ENCODE assay signal across 17 cellular contexts in the genomic region with DNA sequence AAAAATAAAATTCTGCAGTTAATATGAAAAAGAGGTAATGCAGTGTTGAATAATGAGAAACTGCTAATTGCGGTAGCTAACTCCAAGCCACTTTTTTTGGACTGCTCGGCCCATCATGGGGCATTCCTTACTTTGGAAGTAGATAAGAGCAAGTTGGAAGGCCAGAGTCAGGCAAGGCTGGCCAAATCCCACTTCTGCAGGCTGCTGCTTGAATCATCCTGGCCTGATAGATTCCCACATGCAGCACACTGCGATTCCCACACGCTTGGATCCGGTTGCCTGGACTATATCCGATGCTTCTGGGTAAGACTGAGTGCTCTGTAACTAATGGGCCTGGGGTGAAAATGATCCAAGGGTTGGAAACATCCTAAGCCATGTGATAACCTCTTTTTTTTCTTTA. TPM values are rescaled to one million over a fixed set of nuclear protein-coding genes. Genes with fewer than 3 reads are reported as not detected.
DNase-seq lines count a peak whose midpoint lies in the region; ATAC-seq and TF ChIP-seq lines count a peak whose summit lies in the region.
"Had no signal": no experiment of that assay in that cellular context is flagged by ENCODE, and none has a peak within 500 bp of the region (broad histone marks: within the 10 kb centered on the region; RNA-seq: fewer than 3 reads in every experiment).

No MANE protein-coding gene starts in this region.

- TF ChIP-seq CTCF in right atrium auricular region (IDR thresholded peaks at IDR 0.05) (no peak), cardiac muscle cell (IDR thresholded peaks at IDR 0.05; ENCODE audit: low read depth, low read length) (no peak)

- H3K27ac ChIP-seq in right atrium auricular region = no peak overlapping the region
- peak overlapping the region; percentile 54 for H3K27ac ChIP-seq in cardiac muscle cell
- no peak overlapping the region for H3K27ac ChIP-seq in aorta (ENCODE audit: low read depth in 1 of 2, low read length in 2 of 2)

- H3K36me3 ChIP-seq in right atrium auricular region (peaks cover 59% of the 10 kb centered on the region), cardiac muscle cell (peaks cover 55% of the 10 kb centered on the region), aorta (ENCODE audit: control insufficient read depth in 1 of 2, insufficient read depth in 2 of 2, low read length in 1 of 2) (peaks cover 4 to 6% of the 10 kb centered on the region in 2 donors)

- intact Hi-C loops in Right ventricle myocardium inferior (cut with DNase I) (no loop called here), left colon (cut with DNase I, micrococcal nuclease) (no loop called here), aorta (cut with DNase I) (loop anchor here (5.0 kb wide), 3 partner anchors 39 to 66 kb away; partner anchors contain the start of genes MLH3 (in 1 of the 2) and ZC2HC1C (in 1 of the 2))

- H3K27me3 ChIP-seq in right atrium auricular region (no peaks in the 10 kb centered on the region), cardiac muscle cell (no peaks in the 10 kb centered on the region), aorta (ENCODE audit: control insufficient read depth in 1 of 2, insufficient read depth in 2 of 2, low read length in 1 of 2) (no peaks in the 10 kb centered on the region)

- DNase-seq in Right ventricle myocardium inferior (ENCODE audit: missing footprints) (no peak), right atrium auricular region (ENCODE audit: low spot score) (no peak), cardiac muscle cell (ENCODE audit: low read depth in 1 of 2, low spot score in 1 of 2) (no peak), left colon (no peak), aorta (peak in 1 of 2 donors; percentile 73), NAMALWA (ENCODE audit: low spot score) (no peak), NCI-H2081 (lab: John Stamatoyannopoulos, UW) (no peak)
- no peak for DNase-seq in activated CD8-positive, alpha-beta memory T cell treated with anti-CD3 and anti-CD28 coated beads, Interleukin-2, amount 50 U/mL, for 48 hours
- DNase-seq: CD4-positive, alpha-beta T cell; DMS153; GDM1; GOT3; NCI-H1105; NCI-H1694 treated with DMSO at 0.1 percent for 48 hours; NCI-H2227 treated with DMSO at 0.1 percent for 48 hours; NCI-H82; OCI-M1 had no signal

- ATAC-seq in Right ventricle myocardium inferior (peak; percentile 71), left colon (peak; percentile 11), aorta (ENCODE audit: low FRiP score) (peak; percentile 50)

- H3K4me3 ChIP-seq in right atrium auricular region = no peak overlapping the region
- no peak overlapping the region for H3K4me3 ChIP-seq in cardiac muscle cell
- H3K4me3 ChIP-seq in aorta (ENCODE audit: low read length in 2 of 2) = no peak overlapping the region

- no peaks in the 10 kb centered on the region for H3K9me3 ChIP-seq in right atrium auricular region
- no peaks in the 10 kb centered on the region for H3K9me3 ChIP-seq in cardiac muscle cell (ENCODE audit: low read depth)
- no peaks in the 10 kb centered on the region for H3K9me3 ChIP-seq in aorta (ENCODE audit: control insufficient read depth, low read length)

- H3K4me1 ChIP-seq in right atrium auricular region = peaks cover 0 to 33% of the 10 kb centered on the region in 2 donors
- H3K4me1 ChIP-seq in cardiac muscle cell (ENCODE audit: low read depth) = peaks cover 9% of the 10 kb centered on the region
- H3K4me1 ChIP-seq in aorta (ENCODE audit: control insufficient read depth in 1 of 2, insufficient read depth in 2 of 2, low read length in 2 of 2) = peaks cover 0 to 10% of the 10 kb centered on the region in 2 donors

- WGBS in aorta, 2 donors = 70 to 77% methylated on average over 6 of the region's 6 CpGs

RNA-seq across cellular contexts. Expression of gene EIF2B2, which starts 10.6 kb away (rescaled TPM):
- 34.0 TPM for total RNA-seq in Right ventricle myocardium inferior
- 10 to 100 TPM; 26.1 to 35.3 TPM for total RNA-seq in right atrium auricular region
- total RNA-seq in cardiac muscle cell = 57.3 and 69.5 TPM in 2 replicates
- 76.7 and 92.9 TPM in 2 replicates for polyA plus RNA-seq in cardiac muscle cell
- 10 to 100 TPM; 36.5 to 48.1 TPM for total RNA-seq in left colon
- total RNA-seq in aorta = 10 to 100 TPM; 37.4 to 39.8 TPM
- 10 to 100 TPM in 1 of 2 donors, 1 to 10 TPM in 1; 9.5 to 34.8 TPM for polyA plus RNA-seq in aorta

RNA-seq across cellular contexts. Expression of gene MLH3, which starts 38.0 kb away (rescaled TPM):
- total RNA-seq in Right ventricle myocardium inferior = 20.2 TPM
- total RNA-seq in right atrium auricular region = 10 to 100 TPM; 16.1 to 19.1 TPM
- 13.6 and 21.7 TPM in 2 replicates for total RNA-seq in cardiac muscle cell
- 24.4 and 30.8 TPM in 2 replicates for polyA plus RNA-seq in cardiac muscle cell
- total RNA-seq in left colon = 10 to 100 TPM; 19.6 to 27.0 TPM
- total RNA-seq in aorta = 10 to 100 TPM; 26.7 to 43.6 TPM
- polyA plus RNA-seq in aorta = 10 to 100 TPM in 1 of 2 donors, 1 to 10 TPM in 1; 7.3 to 18.5 TPM

RNA-seq across cellular contexts. Expression of gene ACYP1, which starts 50.5 kb away (rescaled TPM):
- total RNA-seq in Right ventricle myocardium inferior = 11.7 TPM
- 10 to 100 TPM; 11.0 to 19.5 TPM for total RNA-seq in right atrium auricular region
- 28.7 and 41.3 TPM in 2 replicates for total RNA-seq in cardiac muscle cell
- polyA plus RNA-seq in cardiac muscle cell = 61.5 and 86.7 TPM in 2 replicates
- total RNA-seq in left colon = 10 to 100 TPM; 14.8 to 20.3 TPM
- total RNA-seq in aorta = 10 to 100 TPM; 10.5 to 23.9 TPM
- polyA plus RNA-seq in aorta = 10 to 100 TPM; 11.3 to 21.6 TPM

RNA-seq across cellular contexts. Expression of gene ZC2HC1C, which starts 56.2 kb away (rescaled TPM):
- total RNA-seq in Right ventricle myocardium inferior = 11.4 TPM
- 10 to 100 TPM in 1 of 2 donors, 1 to 10 TPM in 1; 4.8 to 10.5 TPM for total RNA-seq in right atrium auricular region
- 2.5 and 8.2 TPM in 2 replicates for total RNA-seq in cardiac muscle cell
- 7.7 and 9.8 TPM in 2 replicates for polyA plus RNA-seq in cardiac muscle cell
- 1 to 10 TPM; 3.9 to 4.8 TPM for total RNA-seq in left colon
- total RNA-seq in aorta = 1 to 10 TPM; 1.8 to 2.0 TPM
- polyA plus RNA-seq in aorta = 1 to 10 TPM; 3.1 to 8.0 TPM

RNA-seq across cellular contexts. Expression of gene PGF, which starts 57.9 kb away (rescaled TPM):
- total RNA-seq in Right ventricle myocardium inferior (6.5 TPM), right atrium auricular region (1 to 10 TPM; 3.3 to 7.0 TPM), cardiac muscle cell (14.2 and 18.1 TPM in 2 replicates), left colon (1 to 10 TPM; 1.3 to 2.9 TPM), aorta (10 to 100 TPM; 29.1 to 33.7 TPM)
- polyA plus RNA-seq in cardiac muscle cell (23.5 and 24.6 TPM in 2 replicates), aorta (10 to 100 TPM in 1 of 2 donors, 1 to 10 TPM in 1; 7.6 to 16.3 TPM)

Comparison
In these comparisons a context has a peak if more than half of its experiments do, and no peak if none do; other contexts are left out.
1. ATAC-seq: peak in every context shown above with its lines; median percentile 71 in Right ventricle myocardium inferior; 50 in aorta; 11 in left colon.
2. intact Hi-C loops: an anchor here in aorta (5.0 kb wide); none called in Right ventricle myocardium inferior and left colon.